Comparison of ENCODE assay signal across 19 cellular contexts in genomic region chr1:9369964-9370788, GRCh38.
A peak's percentile ranks its signal among the peaks of the same experiment; 100 is the strongest.
DNase-seq lines count a peak whose midpoint lies in the region; ATAC-seq and TF ChIP-seq lines count a peak whose summit lies in the region.
"Had no signal": no experiment of that assay in that cellular context is flagged by ENCODE, and none has a peak within 500 bp of the region (broad histone marks: within the 10 kb centered on the region; RNA-seq: fewer than 3 reads in every experiment).

No MANE protein-coding gene starts in this region.

- intact Hi-C loops in transverse colon (cut with DNase I; ENCODE audit: low total_unique reads): loop anchor here (10.0 kb wide), 1 partner anchor 75 kb away; the partner anchor contains the start of gene SPSB1

- ATAC-seq in GM19395 (IDR thresholded peaks at IDR 0.05; ENCODE audit: unreplicated experiment): no peak
- ATAC-seq: heart right ventricle, pancreas, sciatic nerve had no signal

- H3K27ac ChIP-seq in Peyer's patch: peak overlapping the region in 3 of 4 donors; percentile 30 to 93 (median 58)
- H3K27ac ChIP-seq in muscle layer of duodenum (ENCODE audit: low read length): peak overlapping the region; percentile 58
- H3K27ac ChIP-seq in transverse colon: peak overlapping the region; percentile 87 to 91 (median 88)
- H3K27ac ChIP-seq: pancreas had no signal

- no peak for TF ChIP-seq EP300 in transverse colon (IDR thresholded peaks at IDR 0.05; ENCODE audit: low read depth)

- H3K27me3 ChIP-seq in Peyer's patch (no peaks in the 10 kb centered on the region), muscle layer of duodenum (ENCODE audit: low read depth, low read length) (no peaks in the 10 kb centered on the region), transverse colon (no peaks in the 10 kb centered on the region)
- H3K27me3 ChIP-seq: heart right ventricle, pancreas, testis had no signal

- H3K9me3 ChIP-seq in Peyer's patch (no peaks in the 10 kb centered on the region), muscle layer of duodenum (ENCODE audit: control insufficient read depth in 1 of 2, low read length in 2 of 2) (no peaks in the 10 kb centered on the region), transverse colon (no peaks in the 10 kb centered on the region)
- H3K9me3 ChIP-seq: Caco-2, heart right ventricle, pancreas, testis had no signal

- peaks cover 0 to 35% (median 0%) of the 10 kb centered on the region in 4 donors for H3K4me1 ChIP-seq in Peyer's patch
- peaks cover 10 to 50% of the 10 kb centered on the region in 2 donors for H3K4me1 ChIP-seq in muscle layer of duodenum (ENCODE audit: control insufficient read depth in 1 of 2, insufficient read depth in 2 of 2, low read length in 2 of 2)
- peaks cover 31 to 49% (median 38%) of the 10 kb centered on the region in 4 donors for H3K4me1 ChIP-seq in transverse colon
- H3K4me1 ChIP-seq: Caco-2, pancreas had no signal

- peaks cover 0 to 27% (median 0%) of the 10 kb centered on the region in 3 donors for H3K36me3 ChIP-seq in Peyer's patch
- H3K36me3 ChIP-seq in muscle layer of duodenum (ENCODE audit: control insufficient read depth in 1 of 2, insufficient read depth in 2 of 2, low read length in 2 of 2): peaks cover 3 to 10% of the 10 kb centered on the region in 2 donors
- H3K36me3 ChIP-seq in transverse colon: peaks cover 0 to 6% (median 0%) of the 10 kb centered on the region in 4 donors

- no peak for TF ChIP-seq POLR2A in Peyer's patch (IDR thresholded peaks at IDR 0.05)
- TF ChIP-seq POLR2A in transverse colon (IDR thresholded peaks at IDR 0.05): no peak

- DNase-seq in Peyer's patch (no peak), epithelial cell of esophagus (ENCODE audit: low read depth) (peak; percentile 55), transverse colon (no peak), SHP77 treated with DMSO at 0.1 percent for 48 hours (lab: John Stamatoyannopoulos, UW) (no peak), SKM-1 treated with dmso at 0.1 percent for 144 hours (lab: John Stamatoyannopoulos, UW; ENCODE audit: unreplicated experiment) (no peak)
- DNase-seq: activated CD4-positive, alpha-beta T cell treated with anti-CD3 and anti-CD28 coated beads for 4 hours; activated naive CD4-positive, alpha-beta T cell treated with anti-CD3 and anti-CD28 coated beads, Interleukin-2, amount 50 U/mL, for 16 hours; anterior cingulate cortex; Caco-2; cerebellar nuclear complex; DND-41; effector CD4-positive, alpha-beta T cell; heart right ventricle; NCI-H524 treated with DMSO at 0.1 percent for 48 hours; pancreas; testis had no signal

- 80 to 84% methylated on average over 8 to 16 of the region's 16 CpGs for WGBS in transverse colon (ENCODE audit: low coverage in 1 of 2), 2 donors

- H3K4me3 ChIP-seq in Peyer's patch: no peak overlapping the region
- H3K4me3 ChIP-seq in epithelial cell of esophagus (ENCODE audit: low read length): no peak overlapping the region
- no peak overlapping the region for H3K4me3 ChIP-seq in muscle layer of duodenum (ENCODE audit: low read depth in 1 of 2, low read length in 2 of 2)
- no peak overlapping the region for H3K4me3 ChIP-seq in transverse colon
- H3K4me3 ChIP-seq: heart right ventricle, pancreas, testis had no signal

- in situ Hi-C loops in transverse colon (cut with MboI; ENCODE audit: low pct_ligation_motif_present in 1 of 4, low pct_unique_long_range_greater_than_20kb in 1 of 4, low sequenced_read_pairs in 3 of 4): no loop called here

- TF ChIP-seq CTCF in Peyer's patch (IDR thresholded peaks at IDR 0.05) (no peak), epithelial cell of esophagus (IDR thresholded peaks at IDR 0.05; ENCODE audit: insufficient read depth, low read depth, low read length, missing control alignments) (no peak), transverse colon (IDR thresholded peaks at IDR 0.05) (no peak)
